Comparison of ENCODE assay signal across 1 cellular context in the genomic region with DNA sequence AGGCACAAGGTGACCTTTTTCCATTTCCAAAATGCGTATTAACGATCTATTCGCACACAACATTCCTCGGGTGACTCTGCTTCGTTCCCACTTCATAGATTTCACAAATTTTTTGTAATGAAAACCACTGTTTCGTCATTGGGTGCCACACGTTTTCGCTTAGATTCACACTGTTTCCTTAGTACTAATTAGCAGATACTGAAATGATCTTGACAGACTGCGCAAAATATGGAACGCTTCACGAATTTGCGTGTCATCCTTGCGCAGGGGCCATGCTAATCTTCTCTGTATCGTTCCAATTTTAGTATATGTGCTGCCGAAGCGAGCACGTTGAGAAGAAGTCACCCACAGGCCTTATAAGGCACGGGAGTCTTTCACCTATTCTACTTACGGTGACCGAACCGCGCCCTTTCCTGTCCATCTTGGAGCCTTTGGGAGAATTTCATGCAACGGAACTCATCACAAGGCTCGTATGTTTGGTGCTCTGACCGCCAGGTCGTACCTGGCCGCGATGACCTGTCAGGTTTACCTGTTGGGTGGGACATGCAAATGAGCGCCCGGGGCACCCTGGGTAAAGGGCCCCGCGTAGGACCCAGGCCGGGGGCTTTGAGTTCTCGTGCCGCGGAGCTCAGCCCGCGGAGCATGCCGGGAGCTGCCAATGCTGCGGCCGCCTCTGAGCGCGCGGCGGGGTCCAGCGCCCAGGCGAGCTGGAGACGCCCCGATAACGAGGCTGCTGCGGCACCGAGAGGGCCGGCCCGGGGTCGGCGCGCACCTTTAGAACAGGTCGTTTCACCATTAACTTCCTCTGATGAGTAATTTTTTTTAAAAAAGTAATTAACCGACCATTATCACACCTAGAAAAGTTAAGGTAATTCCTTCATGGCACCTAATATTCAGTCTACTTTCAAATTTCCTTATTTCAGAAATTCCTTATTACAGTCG.
TF ChIP-seq lines count a peak whose summit lies in the region.

TSS of gene RNU6-8 (minus strand) at position 329 of the 942 bp plus-strand sequence.

TF ChIP-seq in HEK293, 187 proteins besides CTCF, POLR2A, EP300 and RAD21 (continued from another document and continues in another):
- TF ChIP-seq, protein P1, sequence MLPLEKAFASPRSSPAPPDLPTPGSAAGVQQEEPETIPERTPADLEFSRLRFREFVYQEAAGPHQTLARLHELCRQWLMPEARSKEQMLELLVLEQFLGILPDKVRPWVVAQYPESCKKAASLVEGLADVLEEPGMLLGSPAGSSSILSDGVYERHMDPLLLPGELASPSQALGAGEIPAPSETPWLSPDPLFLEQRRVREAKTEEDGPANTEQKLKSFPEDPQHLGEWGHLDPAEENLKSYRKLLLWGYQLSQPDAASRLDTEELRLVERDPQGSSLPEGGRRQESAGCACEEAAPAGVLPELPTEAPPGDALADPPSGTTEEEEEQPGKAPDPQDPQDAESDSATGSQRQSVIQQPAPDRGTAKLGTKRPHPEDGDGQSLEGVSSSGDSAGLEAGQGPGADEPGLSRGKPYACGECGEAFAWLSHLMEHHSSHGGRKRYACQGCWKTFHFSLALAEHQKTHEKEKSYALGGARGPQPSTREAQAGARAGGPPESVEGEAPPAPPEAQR (tag by site-specific recombination; IDR thresholded peaks at IDR 0.05): peak; percentile 17; the same call in 1 of the 2 replicates
- TF ChIP-seq, protein P2, sequence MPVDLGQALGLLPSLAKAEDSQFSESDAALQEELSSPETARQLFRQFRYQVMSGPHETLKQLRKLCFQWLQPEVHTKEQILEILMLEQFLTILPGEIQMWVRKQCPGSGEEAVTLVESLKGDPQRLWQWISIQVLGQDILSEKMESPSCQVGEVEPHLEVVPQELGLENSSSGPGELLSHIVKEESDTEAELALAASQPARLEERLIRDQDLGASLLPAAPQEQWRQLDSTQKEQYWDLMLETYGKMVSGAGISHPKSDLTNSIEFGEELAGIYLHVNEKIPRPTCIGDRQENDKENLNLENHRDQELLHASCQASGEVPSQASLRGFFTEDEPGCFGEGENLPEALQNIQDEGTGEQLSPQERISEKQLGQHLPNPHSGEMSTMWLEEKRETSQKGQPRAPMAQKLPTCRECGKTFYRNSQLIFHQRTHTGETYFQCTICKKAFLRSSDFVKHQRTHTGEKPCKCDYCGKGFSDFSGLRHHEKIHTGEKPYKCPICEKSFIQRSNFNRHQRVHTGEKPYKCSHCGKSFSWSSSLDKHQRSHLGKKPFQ (tag by site-specific recombination; IDR thresholded peaks at IDR 0.05): peak; percentile 94
- peak; percentile 51 for TF ChIP-seq ZNF10 (tag by site-specific recombination; IDR thresholded peaks at IDR 0.05)
- peak; percentile 76 for TF ChIP-seq ZNF558 (tag by site-specific recombination; IDR thresholded peaks at IDR 0.05)
- TF ChIP-seq ZNF639 (tag by site-specific recombination; IDR thresholded peaks at IDR 0.05): peak; percentile 81
- peak; percentile 54 for TF ChIP-seq KLF8 (tag by site-specific recombination; IDR thresholded peaks at IDR 0.05)
- TF ChIP-seq ZNF302 (tag by site-specific recombination; IDR thresholded peaks at IDR 0.05; ENCODE audit: low read depth): no peak
- peak; percentile 89 for TF ChIP-seq ZNF2 (tag by site-specific recombination; IDR thresholded peaks at IDR 0.05)
- no peak for TF ChIP-seq ZNF510 (tag by site-specific recombination; IDR thresholded peaks at IDR 0.05; ENCODE audit: insufficient replicate concordance)
- TF ChIP-seq ZSCAN23 (tag by site-specific recombination; IDR thresholded peaks at IDR 0.05): no peak
- TF ChIP-seq REST (tag by site-specific recombination; IDR thresholded peaks at IDR 0.05): 0 out of 2 replicates have a peak, but pooled peaks have one; percentile 31
- peak; percentile 67 for TF ChIP-seq ZNF660 (tag by site-specific recombination; IDR thresholded peaks at IDR 0.05)
- TF ChIP-seq ZNF16 (tag by site-specific recombination; IDR thresholded peaks at IDR 0.05; ENCODE audit: low read depth): 0 out of 2 replicates have a peak, but pooled peaks have one; percentile 13
- no peak for TF ChIP-seq ZNF416 (tag by site-specific recombination; IDR thresholded peaks at IDR 0.05)
- TF ChIP-seq ZNF23 (tag by site-specific recombination; IDR thresholded peaks at IDR 0.05; ENCODE audit: borderline replicate concordance): no peak
- TF ChIP-seq ZNF707 (tag by site-specific recombination; IDR thresholded peaks at IDR 0.05): no peak
- TF ChIP-seq ZSCAN30 (tag by site-specific recombination; IDR thresholded peaks at IDR 0.05): peak; percentile 28; the same call in 1 of the 2 replicates
- no peak for TF ChIP-seq ZBTB49 (tag by site-specific recombination; IDR thresholded peaks at IDR 0.05; ENCODE audit: low read depth)
- TF ChIP-seq, protein P3, sequence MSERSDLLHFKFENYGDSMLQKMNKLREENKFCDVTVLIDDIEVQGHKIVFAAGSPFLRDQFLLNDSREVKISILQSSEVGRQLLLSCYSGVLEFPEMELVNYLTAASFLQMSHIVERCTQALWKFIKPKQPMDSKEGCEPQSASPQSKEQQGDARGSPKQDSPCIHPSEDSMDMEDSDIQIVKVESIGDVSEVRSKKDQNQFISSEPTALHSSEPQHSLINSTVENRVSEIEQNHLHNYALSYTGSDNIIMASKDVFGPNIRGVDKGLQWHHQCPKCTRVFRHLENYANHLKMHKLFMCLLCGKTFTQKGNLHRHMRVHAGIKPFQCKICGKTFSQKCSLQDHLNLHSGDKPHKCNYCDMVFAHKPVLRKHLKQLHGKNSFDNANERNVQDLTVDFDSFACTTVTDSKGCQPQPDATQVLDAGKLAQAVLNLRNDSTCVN (tag by site-specific recombination; optimal IDR thresholded peaks at IDR 0.05): peak; percentile 73
- TF ChIP-seq ZEB2 (tag by site-specific recombination; IDR thresholded peaks at IDR 0.05): peak; percentile 88
- TF ChIP-seq ZBTB21 (tag by site-specific recombination; IDR thresholded peaks at IDR 0.05): peak; percentile 76
- peak; percentile 84 for TF ChIP-seq SP7 (tag by site-specific recombination; IDR thresholded peaks at IDR 0.05)
- TF ChIP-seq ZNF843 (tag by site-specific recombination; IDR thresholded peaks at IDR 0.05): 0 out of 2 replicates have a peak, but pooled peaks have one; percentile 14
- 0 out of 2 replicates have a peak, but pooled peaks have one; percentile 58 for TF ChIP-seq REPIN1 (tag by site-specific recombination; IDR thresholded peaks at IDR 0.05; ENCODE audit: low read depth)
- TF ChIP-seq, protein P4, sequence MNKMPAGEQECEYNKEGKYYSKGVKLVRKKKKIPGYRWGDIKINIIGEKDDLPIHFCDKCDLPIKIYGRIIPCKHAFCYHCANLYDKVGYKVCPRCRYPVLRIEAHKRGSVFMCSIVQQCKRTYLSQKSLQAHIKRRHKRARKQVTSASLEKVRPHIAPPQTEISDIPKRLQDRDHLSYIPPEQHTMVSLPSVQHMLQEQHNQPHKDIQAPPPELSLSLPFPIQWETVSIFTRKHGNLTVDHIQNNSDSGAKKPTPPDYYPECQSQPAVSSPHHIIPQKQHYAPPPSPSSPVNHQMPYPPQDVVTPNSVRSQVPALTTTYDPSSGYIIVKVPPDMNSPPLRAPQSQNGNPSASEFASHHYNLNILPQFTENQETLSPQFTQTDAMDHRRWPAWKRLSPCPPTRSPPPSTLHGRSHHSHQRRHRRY (tag by site-specific recombination; IDR thresholded peaks at IDR 0.05): no peak
- peak; percentile 30; the same call in 1 of the 2 replicates for TF ChIP-seq ZNF600 (tag by site-specific recombination; IDR thresholded peaks at IDR 0.05)
- 0 out of 2 replicates have a peak, but pooled peaks have one; percentile 6 for TF ChIP-seq GLI2 (tag by site-specific recombination; IDR thresholded peaks at IDR 0.05; ENCODE audit: borderline replicate concordance, low read depth)
- TF ChIP-seq, protein P5, sequence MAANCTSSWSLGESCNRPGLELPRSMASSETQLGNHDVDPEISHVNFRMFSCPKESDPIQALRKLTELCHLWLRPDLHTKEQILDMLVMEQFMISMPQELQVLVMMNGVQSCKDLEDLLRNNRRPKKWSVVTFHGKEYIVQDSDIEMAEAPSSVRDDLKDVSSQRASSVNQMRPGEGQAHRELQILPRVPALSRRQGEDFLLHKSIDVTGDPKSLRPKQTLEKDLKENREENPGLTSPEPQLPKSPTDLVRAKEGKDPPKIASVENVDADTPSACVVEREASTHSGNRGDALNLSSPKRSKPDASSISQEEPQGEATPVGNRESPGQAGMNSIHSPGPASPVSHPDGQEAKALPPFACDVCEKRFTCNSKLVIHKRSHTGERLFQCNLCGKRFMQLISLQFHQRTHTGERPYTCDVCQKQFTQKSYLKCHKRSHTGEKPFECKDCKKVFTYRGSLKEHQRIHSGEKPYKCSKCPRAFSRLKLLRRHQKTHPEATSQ (tag by site-specific recombination; IDR thresholded peaks at IDR 0.05): 0 out of 2 replicates have a peak, but pooled peaks have one; percentile 11
- peak; percentile 16; the same call in 1 of the 2 replicates for TF ChIP-seq GLIS1 (tag by site-specific recombination; IDR thresholded peaks at IDR 0.05)
- TF ChIP-seq PRDM1 (tag by site-specific recombination; IDR thresholded peaks at IDR 0.05): peak; percentile 58; the same call in 1 of the 2 replicates
- no peak for TF ChIP-seq ZNF704 (tag by site-specific recombination; IDR thresholded peaks at IDR 0.05)
- peak; percentile 35; the same call in 1 of the 2 replicates for TF ChIP-seq ZNF692 (tag by site-specific recombination; IDR thresholded peaks at IDR 0.05)
- peak; percentile 23; the same call in 1 of the 2 replicates for TF ChIP-seq KLF10 (tag by site-specific recombination; IDR thresholded peaks at IDR 0.05)
- TF ChIP-seq ZXDB (tag by site-specific recombination; IDR thresholded peaks at IDR 0.05): peak; percentile 95
- 0 out of 2 replicates have a peak, but pooled peaks have one; percentile 10 for TF ChIP-seq ZFHX2 (tag by site-specific recombination; conservative IDR thresholded peaks at IDR 0.05)
- no peak for TF ChIP-seq EGR2 (tag by site-specific recombination; IDR thresholded peaks at IDR 0.05; ENCODE audit: low read depth)
- peak; percentile 61; the same call in 1 of the 2 replicates for TF ChIP-seq ZNF394 (tag by site-specific recombination; IDR thresholded peaks at IDR 0.05; ENCODE audit: borderline replicate concordance)
- peak; percentile 61 for TF ChIP-seq ZNF335 (tag by site-specific recombination; conservative IDR thresholded peaks at IDR 0.05)
